In genomic region chr7:101728888-101729883, GRCh38 we compare ENCODE assay signal across 1 cellular context.
TF ChIP-seq lines count a peak whose summit lies in the region.

No MANE protein-coding gene starts in this region.

TF ChIP-seq in HCT116, 20 proteins besides CTCF, POLR2A, EP300 and RAD21 (continued from another document):
- TF ChIP-seq ATF3 (IDR thresholded peaks at IDR 0.05) (no peak), ZNF274 (IDR thresholded peaks at IDR 0.05; ENCODE audit: low read depth, low read length) (no peak)
